Comparison of ENCODE assay signal across 2 cellular contexts in the genomic region with DNA sequence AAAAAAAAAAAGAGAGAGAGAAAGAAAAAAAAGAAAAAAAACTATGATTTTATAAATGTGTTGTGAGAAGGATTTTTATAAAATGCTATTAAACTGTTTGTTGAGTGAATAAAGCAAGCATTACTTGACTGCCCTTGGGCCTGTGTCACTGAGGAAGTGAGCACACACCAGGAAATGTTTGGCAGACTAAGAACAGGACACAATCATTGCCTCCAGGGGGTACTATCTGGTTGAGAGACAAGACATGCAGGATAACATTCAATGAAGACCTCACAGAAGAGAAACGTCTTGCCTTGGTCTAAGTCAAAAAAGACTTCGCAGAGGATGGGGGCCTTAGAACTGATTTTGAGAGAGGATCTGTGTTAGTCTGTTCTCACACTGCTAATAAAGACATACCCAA.
TF ChIP-seq lines count a peak whose summit lies in the region.

No MANE protein-coding gene starts in this region.

TF ChIP-seq in GM23338, 12 proteins besides CTCF, POLR2A, EP300 and RAD21 (continued from another document):
- TF ChIP-seq, protein P1, sequence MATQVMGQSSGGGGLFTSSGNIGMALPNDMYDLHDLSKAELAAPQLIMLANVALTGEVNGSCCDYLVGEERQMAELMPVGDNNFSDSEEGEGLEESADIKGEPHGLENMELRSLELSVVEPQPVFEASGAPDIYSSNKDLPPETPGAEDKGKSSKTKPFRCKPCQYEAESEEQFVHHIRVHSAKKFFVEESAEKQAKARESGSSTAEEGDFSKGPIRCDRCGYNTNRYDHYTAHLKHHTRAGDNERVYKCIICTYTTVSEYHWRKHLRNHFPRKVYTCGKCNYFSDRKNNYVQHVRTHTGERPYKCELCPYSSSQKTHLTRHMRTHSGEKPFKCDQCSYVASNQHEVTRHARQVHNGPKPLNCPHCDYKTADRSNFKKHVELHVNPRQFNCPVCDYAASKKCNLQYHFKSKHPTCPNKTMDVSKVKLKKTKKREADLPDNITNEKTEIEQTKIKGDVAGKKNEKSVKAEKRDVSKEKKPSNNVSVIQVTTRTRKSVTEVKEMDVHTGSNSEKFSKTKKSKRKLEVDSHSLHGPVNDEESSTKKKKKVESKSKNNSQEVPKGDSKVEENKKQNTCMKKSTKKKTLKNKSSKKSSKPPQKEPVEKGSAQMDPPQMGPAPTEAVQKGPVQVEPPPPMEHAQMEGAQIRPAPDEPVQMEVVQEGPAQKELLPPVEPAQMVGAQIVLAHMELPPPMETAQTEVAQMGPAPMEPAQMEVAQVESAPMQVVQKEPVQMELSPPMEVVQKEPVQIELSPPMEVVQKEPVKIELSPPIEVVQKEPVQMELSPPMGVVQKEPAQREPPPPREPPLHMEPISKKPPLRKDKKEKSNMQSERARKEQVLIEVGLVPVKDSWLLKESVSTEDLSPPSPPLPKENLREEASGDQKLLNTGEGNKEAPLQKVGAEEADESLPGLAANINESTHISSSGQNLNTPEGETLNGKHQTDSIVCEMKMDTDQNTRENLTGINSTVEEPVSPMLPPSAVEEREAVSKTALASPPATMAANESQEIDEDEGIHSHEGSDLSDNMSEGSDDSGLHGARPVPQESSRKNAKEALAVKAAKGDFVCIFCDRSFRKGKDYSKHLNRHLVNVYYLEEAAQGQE (IDR thresholded peaks at IDR 0.05; ENCODE audit: unreplicated experiment), result no peak
- TF ChIP-seq ZNF331 (CRISPR knock-in tag; IDR thresholded peaks at IDR 0.05; ENCODE audit: low read depth) (no peak), ZNF114 (CRISPR knock-in tag; IDR thresholded peaks at IDR 0.05) (no peak), JUNB (IDR thresholded peaks at IDR 0.05; ENCODE audit: unreplicated experiment) (no peak), NANOG (IDR thresholded peaks at IDR 0.05; ENCODE audit: borderline replicate concordance) (no peak), STAT1 (IDR thresholded peaks at IDR 0.05; ENCODE audit: unreplicated experiment) (no peak), CREB1 (CRISPR knock-in tag; IDR thresholded peaks at IDR 0.05; ENCODE audit: low read depth) (no peak), POLR2AphosphoS5 (IDR thresholded peaks at IDR 0.05; ENCODE audit: low read depth) (no peak)
- TF ChIP-seq, protein P2, sequence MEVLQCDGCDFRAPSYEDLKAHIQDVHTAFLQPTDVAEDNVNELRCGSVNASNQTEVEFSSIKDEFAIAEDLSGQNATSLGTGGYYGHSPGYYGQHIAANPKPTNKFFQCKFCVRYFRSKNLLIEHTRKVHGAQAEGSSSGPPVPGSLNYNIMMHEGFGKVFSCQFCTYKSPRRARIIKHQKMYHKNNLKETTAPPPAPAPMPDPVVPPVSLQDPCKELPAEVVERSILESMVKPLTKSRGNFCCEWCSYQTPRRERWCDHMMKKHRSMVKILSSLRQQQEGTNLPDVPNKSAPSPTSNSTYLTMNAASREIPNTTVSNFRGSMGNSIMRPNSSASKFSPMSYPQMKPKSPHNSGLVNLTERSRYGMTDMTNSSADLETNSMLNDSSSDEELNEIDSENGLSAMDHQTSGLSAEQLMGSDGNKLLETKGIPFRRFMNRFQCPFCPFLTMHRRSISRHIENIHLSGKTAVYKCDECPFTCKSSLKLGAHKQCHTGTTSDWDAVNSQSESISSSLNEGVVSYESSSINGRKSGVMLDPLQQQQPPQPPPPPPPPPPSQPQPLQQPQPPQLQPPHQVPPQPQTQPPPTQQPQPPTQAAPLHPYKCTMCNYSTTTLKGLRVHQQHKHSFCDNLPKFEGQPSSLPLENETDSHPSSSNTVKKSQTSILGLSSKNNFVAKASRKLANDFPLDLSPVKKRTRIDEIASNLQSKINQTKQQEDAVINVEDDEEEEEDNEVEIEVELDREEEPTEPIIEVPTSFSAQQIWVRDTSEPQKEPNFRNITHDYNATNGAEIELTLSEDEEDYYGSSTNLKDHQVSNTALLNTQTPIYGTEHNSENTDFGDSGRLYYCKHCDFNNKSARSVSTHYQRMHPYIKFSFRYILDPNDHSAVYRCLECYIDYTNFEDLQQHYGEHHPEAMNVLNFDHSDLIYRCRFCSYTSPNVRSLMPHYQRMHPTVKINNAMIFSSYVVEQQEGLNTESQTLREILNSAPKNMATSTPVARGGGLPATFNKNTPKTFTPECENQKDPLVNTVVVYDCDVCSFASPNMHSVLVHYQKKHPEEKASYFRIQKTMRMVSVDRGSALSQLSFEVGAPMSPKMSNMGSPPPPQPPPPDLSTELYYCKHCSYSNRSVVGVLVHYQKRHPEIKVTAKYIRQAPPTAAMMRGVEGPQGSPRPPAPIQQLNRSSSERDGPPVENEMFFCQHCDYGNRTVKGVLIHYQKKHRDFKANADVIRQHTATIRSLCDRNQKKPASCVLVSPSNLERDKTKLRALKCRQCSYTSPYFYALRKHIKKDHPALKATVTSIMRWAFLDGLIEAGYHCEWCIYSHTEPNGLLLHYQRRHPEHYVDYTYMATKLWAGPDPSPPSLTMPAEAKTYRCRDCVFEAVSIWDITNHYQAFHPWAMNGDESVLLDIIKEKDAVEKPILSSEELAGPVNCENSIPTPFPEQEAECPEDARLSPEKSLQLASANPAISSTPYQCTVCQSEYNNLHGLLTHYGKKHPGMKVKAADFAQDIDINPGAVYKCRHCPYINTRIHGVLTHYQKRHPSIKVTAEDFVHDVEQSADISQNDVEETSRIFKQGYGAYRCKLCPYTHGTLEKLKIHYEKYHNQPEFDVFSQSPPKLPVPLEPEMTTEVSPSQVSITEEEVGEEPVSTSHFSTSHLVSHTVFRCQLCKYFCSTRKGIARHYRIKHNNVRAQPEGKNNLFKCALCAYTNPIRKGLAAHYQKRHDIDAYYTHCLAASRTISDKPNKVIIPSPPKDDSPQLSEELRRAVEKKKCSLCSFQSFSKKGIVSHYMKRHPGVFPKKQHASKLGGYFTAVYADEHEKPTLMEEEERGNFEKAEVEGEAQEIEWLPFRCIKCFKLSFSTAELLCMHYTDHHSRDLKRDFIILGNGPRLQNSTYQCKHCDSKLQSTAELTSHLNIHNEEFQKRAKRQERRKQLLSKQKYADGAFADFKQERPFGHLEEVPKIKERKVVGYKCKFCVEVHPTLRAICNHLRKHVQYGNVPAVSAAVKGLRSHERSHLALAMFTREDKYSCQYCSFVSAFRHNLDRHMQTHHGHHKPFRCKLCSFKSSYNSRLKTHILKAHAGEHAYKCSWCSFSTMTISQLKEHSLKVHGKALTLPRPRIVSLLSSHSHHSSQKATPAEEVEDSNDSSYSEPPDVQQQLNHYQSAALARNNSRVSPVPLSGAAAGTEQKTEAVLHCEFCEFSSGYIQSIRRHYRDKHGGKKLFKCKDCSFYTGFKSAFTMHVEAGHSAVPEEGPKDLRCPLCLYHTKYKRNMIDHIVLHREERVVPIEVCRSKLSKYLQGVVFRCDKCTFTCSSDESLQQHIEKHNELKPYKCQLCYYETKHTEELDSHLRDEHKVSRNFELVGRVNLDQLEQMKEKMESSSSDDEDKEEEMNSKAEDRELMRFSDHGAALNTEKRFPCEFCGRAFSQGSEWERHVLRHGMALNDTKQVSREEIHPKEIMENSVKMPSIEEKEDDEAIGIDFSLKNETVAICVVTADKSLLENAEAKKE (CRISPR knock-in tag; IDR thresholded peaks at IDR 0.05), result no peak
- TF ChIP-seq, protein P3, sequence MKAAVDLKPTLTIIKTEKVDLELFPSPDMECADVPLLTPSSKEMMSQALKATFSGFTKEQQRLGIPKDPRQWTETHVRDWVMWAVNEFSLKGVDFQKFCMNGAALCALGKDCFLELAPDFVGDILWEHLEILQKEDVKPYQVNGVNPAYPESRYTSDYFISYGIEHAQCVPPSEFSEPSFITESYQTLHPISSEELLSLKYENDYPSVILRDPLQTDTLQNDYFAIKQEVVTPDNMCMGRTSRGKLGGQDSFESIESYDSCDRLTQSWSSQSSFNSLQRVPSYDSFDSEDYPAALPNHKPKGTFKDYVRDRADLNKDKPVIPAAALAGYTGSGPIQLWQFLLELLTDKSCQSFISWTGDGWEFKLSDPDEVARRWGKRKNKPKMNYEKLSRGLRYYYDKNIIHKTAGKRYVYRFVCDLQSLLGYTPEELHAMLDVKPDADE (IDR thresholded peaks at IDR 0.05), result no peak

TF ChIP-seq in WTC11, 78 proteins besides CTCF, POLR2A, EP300 and RAD21 (continued from another document):
- TF ChIP-seq, protein P4, sequence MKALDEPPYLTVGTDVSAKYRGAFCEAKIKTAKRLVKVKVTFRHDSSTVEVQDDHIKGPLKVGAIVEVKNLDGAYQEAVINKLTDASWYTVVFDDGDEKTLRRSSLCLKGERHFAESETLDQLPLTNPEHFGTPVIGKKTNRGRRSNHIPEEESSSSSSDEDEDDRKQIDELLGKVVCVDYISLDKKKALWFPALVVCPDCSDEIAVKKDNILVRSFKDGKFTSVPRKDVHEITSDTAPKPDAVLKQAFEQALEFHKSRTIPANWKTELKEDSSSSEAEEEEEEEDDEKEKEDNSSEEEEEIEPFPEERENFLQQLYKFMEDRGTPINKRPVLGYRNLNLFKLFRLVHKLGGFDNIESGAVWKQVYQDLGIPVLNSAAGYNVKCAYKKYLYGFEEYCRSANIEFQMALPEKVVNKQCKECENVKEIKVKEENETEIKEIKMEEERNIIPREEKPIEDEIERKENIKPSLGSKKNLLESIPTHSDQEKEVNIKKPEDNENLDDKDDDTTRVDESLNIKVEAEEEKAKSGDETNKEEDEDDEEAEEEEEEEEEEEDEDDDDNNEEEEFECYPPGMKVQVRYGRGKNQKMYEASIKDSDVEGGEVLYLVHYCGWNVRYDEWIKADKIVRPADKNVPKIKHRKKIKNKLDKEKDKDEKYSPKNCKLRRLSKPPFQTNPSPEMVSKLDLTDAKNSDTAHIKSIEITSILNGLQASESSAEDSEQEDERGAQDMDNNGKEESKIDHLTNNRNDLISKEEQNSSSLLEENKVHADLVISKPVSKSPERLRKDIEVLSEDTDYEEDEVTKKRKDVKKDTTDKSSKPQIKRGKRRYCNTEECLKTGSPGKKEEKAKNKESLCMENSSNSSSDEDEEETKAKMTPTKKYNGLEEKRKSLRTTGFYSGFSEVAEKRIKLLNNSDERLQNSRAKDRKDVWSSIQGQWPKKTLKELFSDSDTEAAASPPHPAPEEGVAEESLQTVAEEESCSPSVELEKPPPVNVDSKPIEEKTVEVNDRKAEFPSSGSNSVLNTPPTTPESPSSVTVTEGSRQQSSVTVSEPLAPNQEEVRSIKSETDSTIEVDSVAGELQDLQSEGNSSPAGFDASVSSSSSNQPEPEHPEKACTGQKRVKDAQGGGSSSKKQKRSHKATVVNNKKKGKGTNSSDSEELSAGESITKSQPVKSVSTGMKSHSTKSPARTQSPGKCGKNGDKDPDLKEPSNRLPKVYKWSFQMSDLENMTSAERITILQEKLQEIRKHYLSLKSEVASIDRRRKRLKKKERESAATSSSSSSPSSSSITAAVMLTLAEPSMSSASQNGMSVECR (CRISPR knock-in tag; IDR thresholded peaks at IDR 0.05; ENCODE audit: borderline replicate concordance), result no peak
- no peak for TF ChIP-seq NFE2L1 (CRISPR knock-in tag; IDR thresholded peaks at IDR 0.05)
- TF ChIP-seq SOX15 (CRISPR knock-in tag; IDR thresholded peaks at IDR 0.05), result no peak
- TF ChIP-seq, protein P5, sequence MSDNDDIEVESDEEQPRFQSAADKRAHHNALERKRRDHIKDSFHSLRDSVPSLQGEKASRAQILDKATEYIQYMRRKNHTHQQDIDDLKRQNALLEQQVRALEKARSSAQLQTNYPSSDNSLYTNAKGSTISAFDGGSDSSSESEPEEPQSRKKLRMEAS (CRISPR knock-in tag; IDR thresholded peaks at IDR 0.05), result no peak
